Comparison of ENCODE assay signal across 6 cellular contexts in the genomic region with DNA sequence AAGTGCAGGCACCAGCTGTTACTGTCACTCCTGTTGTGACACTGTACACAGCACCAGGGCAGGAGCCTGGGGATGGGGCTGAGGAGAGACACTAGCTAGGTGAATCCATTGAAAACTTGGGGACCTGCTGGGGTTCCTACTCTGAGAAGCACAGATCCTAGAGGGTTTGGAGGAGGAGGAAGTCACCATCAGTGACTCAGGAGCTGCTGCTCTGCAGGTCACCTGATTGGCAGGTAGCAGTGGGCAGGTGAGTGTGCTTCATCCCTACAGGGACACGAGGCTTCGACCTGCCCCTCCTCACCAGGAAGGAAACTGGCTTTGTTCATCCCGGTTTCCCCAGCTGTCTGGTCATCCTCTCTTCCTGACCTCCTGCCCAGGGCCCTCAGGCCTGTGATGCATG.
DNase-seq lines count a peak whose midpoint lies in the region; ATAC-seq lines count a peak whose summit lies in the region.
"Not testable (repeated sequence)": the region's sequence is repeated elsewhere in the genome, so short reads cannot be mapped to it uniquely, and the experiment has no call there.

No MANE protein-coding gene starts in this region.

- not testable (repeated sequence) for ATAC-seq in activated CD4-positive, alpha-beta T cell treated with anti-CD3 and anti-CD28 coated beads for 36 hours; stimulated activated naive CD8-positive, alpha-beta T cell treated with anti-CD3 and anti-CD28 coated beads, Interleukin-15, amount 100 ng/mL, for 72 hours
- ATAC-seq in esophagus mucosa = peak; percentile 62

- H3K27me3 Mint-ChIP-seq in activated CD4-positive, alpha-beta T cell treated with anti-CD3 and anti-CD28 coated beads for 36 hours; activated naive CD4-positive, alpha-beta T cell treated with anti-CD3 and anti-CD28 coated beads for 36 hours (ENCODE audit: low read depth); stimulated activated naive CD8-positive, alpha-beta T cell treated with anti-CD3 and anti-CD28 coated beads, Interleukin-15, amount 100 ng/mL, for 72 hours: not testable (repeated sequence)

- H3K27ac Mint-ChIP-seq in activated CD4-positive, alpha-beta T cell treated with anti-CD3 and anti-CD28 coated beads for 36 hours = peak overlapping the region; percentile 59
- peak overlapping the region; percentile 96 for H3K27ac Mint-ChIP-seq in activated naive CD4-positive, alpha-beta T cell treated with anti-CD3 and anti-CD28 coated beads for 36 hours
- peak overlapping the region; percentile 34 to 53 for H3K27ac Mint-ChIP-seq in stimulated activated naive CD8-positive, alpha-beta T cell treated with anti-CD3 and anti-CD28 coated beads, Interleukin-15, amount 100 ng/mL, for 72 hours

- H3K4me3 Mint-ChIP-seq in activated CD4-positive, alpha-beta T cell treated with anti-CD3 and anti-CD28 coated beads for 36 hours; activated naive CD4-positive, alpha-beta T cell treated with anti-CD3 and anti-CD28 coated beads for 36 hours; stimulated activated naive CD8-positive, alpha-beta T cell treated with anti-CD3 and anti-CD28 coated beads, Interleukin-15, amount 100 ng/mL, for 72 hours: not testable (repeated sequence)

- H3K4me1 Mint-ChIP-seq in activated CD4-positive, alpha-beta T cell treated with anti-CD3 and anti-CD28 coated beads for 36 hours = peaks cover 89% of the 10 kb centered on the region
- peaks cover 77% of the 10 kb centered on the region for H3K4me1 Mint-ChIP-seq in activated naive CD4-positive, alpha-beta T cell treated with anti-CD3 and anti-CD28 coated beads for 36 hours (ENCODE audit: low read depth)
- peaks cover 55% of the 10 kb centered on the region for H3K4me1 Mint-ChIP-seq in stimulated activated naive CD8-positive, alpha-beta T cell treated with anti-CD3 and anti-CD28 coated beads, Interleukin-15, amount 100 ng/mL, for 72 hours

- CTCF ChIA-PET in activated CD4-positive, alpha-beta T cell treated with anti-CD3 and anti-CD28 coated beads for 36 hours (lab: Charles Lee) = interaction anchor here (0.7 to 2.2 kb wide), 3 partner anchors 9 to 16 kb away, joined by 3 to 8 read pairs (median 3); no protein-coding TSS in a partner anchor
- CTCF ChIA-PET in activated naive CD4-positive, alpha-beta T cell treated with anti-CD3 and anti-CD28 coated beads for 36 hours (lab: Charles Lee) = interaction anchor here (1.2 kb wide), 1 partner anchor 16 kb away, joined by 3 read pairs; no protein-coding TSS in a partner anchor

- DNase-seq in NAMALWA (ENCODE audit: low spot score) (peak; percentile 0), kidney tubule cell (ENCODE audit: low spot score) (peak; percentile 25)
- not testable (repeated sequence) for DNase-seq in activated CD4-positive, alpha-beta T cell treated with anti-CD3 and anti-CD28 coated beads for 36 hours; activated naive CD4-positive, alpha-beta T cell treated with anti-CD3 and anti-CD28 coated beads for 36 hours; stimulated activated naive CD8-positive, alpha-beta T cell treated with anti-CD3 and anti-CD28 coated beads, Interleukin-15, amount 100 ng/mL, for 72 hours

- peaks cover 17% of the 10 kb centered on the region for H3K36me3 Mint-ChIP-seq in activated CD4-positive, alpha-beta T cell treated with anti-CD3 and anti-CD28 coated beads for 36 hours (ENCODE audit: low read depth)
- H3K36me3 Mint-ChIP-seq in activated naive CD4-positive, alpha-beta T cell treated with anti-CD3 and anti-CD28 coated beads for 36 hours (ENCODE audit: low read depth) = peaks cover 21% of the 10 kb centered on the region

- POLR2A ChIA-PET in activated CD4-positive, alpha-beta T cell treated with anti-CD3 and anti-CD28 coated beads for 36 hours (lab: Charles Lee) = not testable (repeated sequence)

- intact Hi-C loops in activated CD4-positive, alpha-beta T cell treated with anti-CD3 and anti-CD28 coated beads for 36 hours (cut with DNase I, micrococcal nuclease); activated naive CD4-positive, alpha-beta T cell treated with anti-CD3 and anti-CD28 coated beads for 36 hours (cut with micrococcal nuclease): not testable (repeated sequence)

- H3K9me3 Mint-ChIP-seq in activated CD4-positive, alpha-beta T cell treated with anti-CD3 and anti-CD28 coated beads for 36 hours (ENCODE audit: low read depth); activated naive CD4-positive, alpha-beta T cell treated with anti-CD3 and anti-CD28 coated beads for 36 hours; stimulated activated naive CD8-positive, alpha-beta T cell treated with anti-CD3 and anti-CD28 coated beads, Interleukin-15, amount 100 ng/mL, for 72 hours: not testable (repeated sequence)

Comparison
In these comparisons a context has a peak if more than half of its experiments do, and no peak if none do; other contexts are left out.
1. H3K27ac Mint-ChIP-seq: peak in every context shown above with its lines; median percentile 96 in activated naive CD4-positive, alpha-beta T cell treated with anti-CD3 and anti-CD28 coated beads for 36 hours; 59 in activated CD4-positive, alpha-beta T cell treated with anti-CD3 and anti-CD28 coated beads for 36 hours; 44 in stimulated activated naive CD8-positive, alpha-beta T cell treated with anti-CD3 and anti-CD28 coated beads, Interleukin-15, amount 100 ng/mL, for 72 hours.